ENCODE assay signal across 40 cellular contexts in genomic region chr15:65004993-65005392, GRCh38. TPM values are rescaled to one million over a fixed set of nuclear protein-coding genes. Genes with fewer than 3 reads are reported as not detected.
"Had no signal": no experiment of that assay in that cellular context is flagged by ENCODE, and none has a peak within 500 bp of the region (broad histone marks: within the 10 kb centered on the region; RNA-seq: fewer than 3 reads in every experiment).

No MANE protein-coding gene starts in this region.

- DNase-seq: colonic mucosa; effector CD8-positive, alpha-beta T cell; endodermal cell; head of caudate nucleus; kidney; left cardiac atrium; left lung; mesenchymal stem cell; mucosa of descending colon; naive B cell; nucleus accumbens; ovary; posterior cingulate gyrus; retina; stimulated activated CD4-positive, alpha-beta T cell treated with anti-CD3 and anti-CD28 coated beads, Interleukin-12 subunit alpha, Interleukin-12 subunit beta, amount 100 ng/mL, for 4 hours; stimulated activated CD4-positive, alpha-beta T cell treated with anti-CD3 and anti-CD28 coated beads, Interleukin-1b, Interleukin-23, amount 100 ng/mL, for 48 hours; stimulated activated CD4-positive, alpha-beta T cell treated with anti-CD3 and anti-CD28 coated beads, Interleukin-4, amount 100 ng/mL, for 1 hour; stimulated activated CD8-positive, alpha-beta memory T cell treated with anti-CD3 and anti-CD28 coated beads, Interleukin-4, amount 100 ng/mL, for 48 hours; stimulated activated naive CD4-positive, alpha-beta T cell treated with Interleukin-2 at 50 U/mL for 16 hours; stomach; thyroid gland; trophoblast cell had no signal

- H3K4me1 Mint-ChIP-seq: endodermal cell, mesothelial cell of epicardium, neural progenitor cell had no signal

- H3K27me3 Mint-ChIP-seq: dendritic cell treated with granulocyte-macrophage colony-stimulating factor and Interleukin-4, amounts not matched to agents 40 ng/mL and 50 ng/mL, for 4 days; naive B cell; natural killer cell treated with Interleukin-12 subunit alpha and Interleukin-12 subunit beta and Interleukin-15 and Interleukin-18, amount 100 ng/mL, for 72 hours had no signal

- H3K36me3 Mint-ChIP-seq: naive B cell; natural killer cell treated with Interleukin-12 subunit alpha and Interleukin-12 subunit beta and Interleukin-15 and Interleukin-18, amount 100 ng/mL, for 72 hours had no signal

- H3K27me3 ChIP-seq: colonic mucosa, esophagus muscularis mucosa, left lung, neural progenitor cell, ovary, stomach, thyroid gland, vagina had no signal

- H3K4me1 ChIP-seq: colonic mucosa, esophagus muscularis mucosa, left lung, stomach, thyroid gland, vagina had no signal

- H3K36me3 ChIP-seq: colonic mucosa, neural progenitor cell, ovary, vagina had no signal

- H3K4me2 ChIP-seq: neural progenitor cell, smooth muscle cell had no signal

- H3K27ac ChIP-seq: colonic mucosa, esophagus muscularis mucosa, left lung, neural progenitor cell, ovary, stomach, thyroid gland, vagina had no signal

- FAIRE-seq: endothelial cell of umbilical vein, frontal cortex, kidney had no signal

- H3K4me3 Mint-ChIP-seq: dendritic cell treated with granulocyte-macrophage colony-stimulating factor and Interleukin-4, amounts not matched to agents 40 ng/mL and 50 ng/mL, for 4 days; endodermal cell; mesothelial cell of epicardium; naive B cell; natural killer cell treated with Interleukin-12 subunit alpha and Interleukin-12 subunit beta and Interleukin-15 and Interleukin-18, amount 100 ng/mL, for 72 hours; neural progenitor cell had no signal

- H3K27ac Mint-ChIP-seq: dendritic cell treated with granulocyte-macrophage colony-stimulating factor and Interleukin-4, amounts not matched to agents 40 ng/mL and 50 ng/mL, for 4 days; endodermal cell; mesothelial cell of epicardium; natural killer cell treated with Interleukin-12 subunit alpha and Interleukin-12 subunit beta and Interleukin-15 and Interleukin-18, amount 100 ng/mL, for 72 hours; neural progenitor cell had no signal

- H3K9me3 Mint-ChIP-seq: dendritic cell treated with granulocyte-macrophage colony-stimulating factor and Interleukin-4, amounts not matched to agents 40 ng/mL and 50 ng/mL, for 4 days; endodermal cell; mesothelial cell of epicardium; naive B cell; natural killer cell treated with Interleukin-12 subunit alpha and Interleukin-12 subunit beta and Interleukin-15 and Interleukin-18, amount 100 ng/mL, for 72 hours; neural progenitor cell had no signal

- H2AFZ ChIP-seq: neural progenitor cell had no signal

- H3K9ac ChIP-seq: neural progenitor cell had no signal

- H3K4me3 ChIP-seq: colonic mucosa, esophagus muscularis mucosa, left lung, mucosa of descending colon, neural progenitor cell, ovary, smooth muscle cell, stomach, thyroid gland, vagina had no signal

- H3K9me3 ChIP-seq: colonic mucosa, esophagus muscularis mucosa, left lung, mucosa of descending colon, ovary, stomach, thyroid gland, vagina had no signal

- ATAC-seq: left cardiac atrium; left lung; mucosa of descending colon; natural killer cell treated with Interleukin-12 subunit alpha and Interleukin-12 subunit beta and Interleukin-15 and Interleukin-18, amount 100 ng/mL, for 72 hours; sciatic nerve had no signal

RNA-seq across cellular contexts. Expression of gene SLC51B, which starts 40.2 kb away (rescaled TPM):
- total RNA-seq: chondrocyte; endodermal cell; endothelial cell of umbilical vein; epithelial cell of proximal tubule; esophagus muscularis mucosa; fibroblast of villous mesenchyme; frontal cortex; left cardiac atrium; lung microvascular endothelial cell; mesothelial cell of epicardium; natural killer cell treated with Interleukin-12 subunit alpha and Interleukin-12 subunit beta and Interleukin-15 and Interleukin-18, amount 100 ng/mL, for 72 hours; pulmonary artery endothelial cell; smooth muscle cell; subcutaneous adipose tissue; temporal lobe; thyroid gland; ureter; vagina had no signal
- polyA plus RNA-seq: endothelial cell of umbilical vein, smooth muscle cell had no signal
